In genomic region chr2:128736046-128736688, GRCh38 we compare ENCODE assay signal across 11 cellular contexts.
A peak's percentile ranks its signal among the peaks of the same experiment; 100 is the strongest.
DNase-seq lines count a peak whose midpoint lies in the region; ATAC-seq, FAIRE-seq and TF ChIP-seq lines count a peak whose summit lies in the region.
"Had no signal": no experiment of that assay in that cellular context is flagged by ENCODE, and none has a peak within 500 bp of the region (broad histone marks: within the 10 kb centered on the region; RNA-seq: fewer than 3 reads in every experiment).

No MANE protein-coding gene starts in this region.

- H3K27ac ChIP-seq in ascending aorta = no peak overlapping the region
- H3K27ac ChIP-seq in kidney (ENCODE audit: low read depth in 2 of 2, low read length in 2 of 2) = no peak overlapping the region
- H3K27ac ChIP-seq in stomach smooth muscle (ENCODE audit: low read length) = no peak overlapping the region
- H3K27ac ChIP-seq in testis = no peak overlapping the region
- H3K27ac ChIP-seq: adrenal gland had no signal

- no peak for TF ChIP-seq CTCF in ascending aorta (IDR thresholded peaks at IDR 0.05)
- TF ChIP-seq CTCF in kidney (IDR thresholded peaks at IDR 0.05; ENCODE audit: borderline replicate concordance, extremely low read depth, insufficient read depth) = no peak
- TF ChIP-seq CTCF in testis (IDR thresholded peaks at IDR 0.05) = no peak

- no peaks in the 10 kb centered on the region for H3K9me3 ChIP-seq in ascending aorta
- H3K9me3 ChIP-seq in kidney (ENCODE audit: control insufficient read depth in 1 of 2, low read length in 2 of 2) = no peaks in the 10 kb centered on the region
- no peaks in the 10 kb centered on the region for H3K9me3 ChIP-seq in stomach smooth muscle (ENCODE audit: control insufficient read depth in 2 of 2, low read length in 2 of 2)
- no peaks in the 10 kb centered on the region for H3K9me3 ChIP-seq in testis
- H3K9me3 ChIP-seq: adrenal gland had no signal

- TF ChIP-seq POLR2A in testis (IDR thresholded peaks at IDR 0.05) = no peak

- ATAC-seq in HG02981 (IDR thresholded peaks at IDR 0.05; ENCODE audit: unreplicated experiment) (peak; percentile 1), HG03108 (IDR thresholded peaks at IDR 0.05; ENCODE audit: unreplicated experiment) (no peak)

- H3K9ac ChIP-seq in kidney (ENCODE audit: low read length in 2 of 2) (no peak overlapping the region), stomach smooth muscle (ENCODE audit: low read length in 2 of 2) (peak overlapping the region in 1 of 2 donors; percentile 47)

- intact Hi-C loops in ascending aorta (cut with DNase I) (loop anchor here (5.0 to 10.0 kb wide), 2 partner anchors 411 to 661 kb away; no protein-coding TSS in a partner anchor), kidney (cut with DNase I) (no loop called here), testis (cut with DNase I; ENCODE audit: low total_unique reads) (loop anchor here (10.0 kb wide), 1 partner anchor 411 kb away; no protein-coding TSS in a partner anchor)

- H3K4me3 ChIP-seq in ascending aorta (peak overlapping the region; percentile 50 to 58), kidney (ENCODE audit: low read length in 2 of 2) (peak overlapping the region; percentile 16 to 37), stomach smooth muscle (ENCODE audit: low read length in 2 of 2) (peak overlapping the region; percentile 21 to 72), testis (peak overlapping the region in 1 of 2 donors; percentile 60)

- 36 to 46% methylated on average over 10 to 16 of the region's 16 CpGs for WGBS in testis, 2 donors

- H3K4me1 ChIP-seq in ascending aorta (peaks cover 8 to 9% of the 10 kb centered on the region in 2 donors), kidney (ENCODE audit: control insufficient read depth in 1 of 2, insufficient read depth in 1 of 2, low read depth in 1 of 2, low read length in 2 of 2) (peaks cover 4 to 9% of the 10 kb centered on the region in 2 donors), stomach smooth muscle (ENCODE audit: control insufficient read depth, insufficient read depth, low read length) (peaks cover 14% of the 10 kb centered on the region), testis (peaks cover 9% of the 10 kb centered on the region)

- H3K36me3 ChIP-seq in ascending aorta = no peaks in the 10 kb centered on the region
- H3K36me3 ChIP-seq in kidney (ENCODE audit: control insufficient read depth in 1 of 2, insufficient read depth in 2 of 2, low read length in 2 of 2) = no peaks in the 10 kb centered on the region
- no peaks in the 10 kb centered on the region for H3K36me3 ChIP-seq in stomach smooth muscle (ENCODE audit: control insufficient read depth in 2 of 2, insufficient read depth in 2 of 2, low read length in 2 of 2)
- H3K36me3 ChIP-seq in testis (ENCODE audit: low read depth, missing control alignments) = no peaks in the 10 kb centered on the region
- H3K36me3 ChIP-seq: adrenal gland had no signal

- no peak for FAIRE-seq in kidney (lab: Jason Lieb, UNC)
- FAIRE-seq: endometrium had no signal

- no peak for DNase-seq in ascending aorta (ENCODE audit: low spot score in 2 of 2)
- DNase-seq in kidney = no peak
- no peak for DNase-seq in NCI-H2029 treated with DMSO at 0.1 percent for 48 hours (lab: John Stamatoyannopoulos, UW)
- DNase-seq in testis = no peak
- DNase-seq: DMS79, NCI-H2081 treated with DMSO at 0.1 percent for 48 hours had no signal

- no peaks in the 10 kb centered on the region for H3K27me3 ChIP-seq in ascending aorta
- H3K27me3 ChIP-seq in stomach smooth muscle (ENCODE audit: control insufficient read depth in 1 of 2, insufficient read depth in 2 of 2, low read length in 2 of 2) = no peaks in the 10 kb centered on the region
- H3K27me3 ChIP-seq in testis = no peaks in the 10 kb centered on the region
- H3K27me3 ChIP-seq: adrenal gland had no signal
